9 cellular contexts compared by ENCODE assay signal in the genomic region with DNA sequence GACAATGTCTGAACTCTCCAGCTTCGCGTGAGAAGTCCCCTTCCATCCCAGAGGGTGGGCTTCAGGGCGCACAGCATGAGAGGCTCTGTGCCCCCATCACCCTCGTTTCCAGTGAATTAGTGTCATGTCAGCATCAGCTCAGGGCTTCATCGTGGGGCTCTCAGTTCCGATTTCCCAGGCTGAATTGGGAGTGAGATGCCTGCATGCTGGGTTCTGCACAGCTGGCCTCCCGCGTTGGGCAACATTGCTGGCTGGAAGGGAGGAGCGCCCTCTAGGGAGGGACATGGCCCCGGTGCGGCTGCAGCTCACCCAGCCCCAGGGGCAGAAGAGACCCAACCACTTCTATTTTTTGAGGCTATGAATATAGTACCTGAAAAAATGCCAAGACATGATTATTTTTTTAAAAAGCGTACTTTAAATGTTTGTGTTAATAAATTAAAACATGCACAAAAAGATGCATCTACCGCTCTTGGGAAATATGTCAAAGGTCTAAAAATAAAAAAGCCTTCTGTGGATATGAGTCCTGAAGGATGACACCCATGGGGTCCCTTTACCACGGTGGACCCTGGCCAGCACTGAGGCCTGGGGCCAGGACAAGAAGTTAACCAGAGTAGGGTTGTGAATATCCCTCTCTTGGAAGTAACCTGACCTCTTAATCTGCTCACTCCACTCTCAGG. TPM values are rescaled to one million over a fixed set of nuclear protein-coding genes. Genes with fewer than 3 reads are reported as not detected.
DNase-seq lines count a peak whose midpoint lies in the region; ATAC-seq lines count a peak whose summit lies in the region.
"Had no signal": no experiment of that assay in that cellular context is flagged by ENCODE, and none has a peak within 500 bp of the region (broad histone marks: within the 10 kb centered on the region; RNA-seq: fewer than 3 reads in every experiment).

No MANE protein-coding gene starts in this region.

- no peak overlapping the region for H3K27ac Mint-ChIP-seq in activated naive CD4-positive, alpha-beta T cell treated with anti-CD3 and anti-CD28 coated beads for 36 hours
- H3K27ac Mint-ChIP-seq: activated naive CD4-positive, alpha-beta T cell treated with anti-CD3 and anti-CD28 coated beads, Interleukin-2, amount 50 U/mL, for 24 hours had no signal

- H3K36me3 Mint-ChIP-seq in activated naive CD4-positive, alpha-beta T cell treated with anti-CD3 and anti-CD28 coated beads for 36 hours (ENCODE audit: low read depth): no peaks in the 10 kb centered on the region
- H3K36me3 Mint-ChIP-seq: activated naive CD4-positive, alpha-beta T cell treated with anti-CD3 and anti-CD28 coated beads, Interleukin-2, amount 50 U/mL, for 24 hours had no signal

- intact Hi-C loops in activated naive CD4-positive, alpha-beta T cell treated with anti-CD3 and anti-CD28 coated beads for 36 hours (cut with micrococcal nuclease): loop anchor here (5.0 to 10.0 kb wide), 4 partner anchors 60 to 312 kb away; a partner anchor contains a TSS
- intact Hi-C loops in cardiac septum (cut with DNase I): loop anchor here (10.0 kb wide), 1 partner anchor 198 kb away; a partner anchor contains a TSS
- intact Hi-C loops in sciatic nerve (cut with DNase I): no loop called here

- H3K9me3 Mint-ChIP-seq in activated naive CD4-positive, alpha-beta T cell treated with anti-CD3 and anti-CD28 coated beads for 36 hours: no peaks in the 10 kb centered on the region
- H3K9me3 Mint-ChIP-seq: activated naive CD4-positive, alpha-beta T cell treated with anti-CD3 and anti-CD28 coated beads, Interleukin-2, amount 50 U/mL, for 24 hours had no signal

- peak; percentile 66 for DNase-seq in GDM1 (lab: John Stamatoyannopoulos, UW)
- DNase-seq in SK-MEL-5 (ENCODE audit: low read depth, low spot score): peak; percentile 70
- DNase-seq in activated naive CD4-positive, alpha-beta T cell treated with anti-CD3 and anti-CD28 coated beads for 36 hours: peak; percentile 81
- DNase-seq in cardiac septum (ENCODE audit: low spot score): peak; percentile 91
- DNase-seq in sciatic nerve (ENCODE audit: low spot score): peak; percentile 74
- DNase-seq in DMS79 (lab: John Stamatoyannopoulos, UW): no peak

- ATAC-seq in HG03103 (IDR thresholded peaks at IDR 0.05; ENCODE audit: low read depth, unreplicated experiment): peak; percentile 74
- peak; percentile 88 for ATAC-seq in sciatic nerve
- ATAC-seq in GM19452 (IDR thresholded peaks at IDR 0.05; ENCODE audit: unreplicated experiment): no peak

- H3K4me3 Mint-ChIP-seq in activated naive CD4-positive, alpha-beta T cell treated with anti-CD3 and anti-CD28 coated beads for 36 hours: no peak overlapping the region
- H3K4me3 Mint-ChIP-seq: activated naive CD4-positive, alpha-beta T cell treated with anti-CD3 and anti-CD28 coated beads, Interleukin-2, amount 50 U/mL, for 24 hours had no signal

- H3K27me3 Mint-ChIP-seq in activated naive CD4-positive, alpha-beta T cell treated with anti-CD3 and anti-CD28 coated beads for 36 hours (ENCODE audit: low read depth): peaks cover 5% of the 10 kb centered on the region

- H3K4me1 Mint-ChIP-seq in activated naive CD4-positive, alpha-beta T cell treated with anti-CD3 and anti-CD28 coated beads for 36 hours (ENCODE audit: low read depth): peaks cover 15% of the 10 kb centered on the region

- CTCF ChIA-PET in activated naive CD4-positive, alpha-beta T cell treated with anti-CD3 and anti-CD28 coated beads for 36 hours (lab: Charles Lee): interaction anchor here (0.6 to 2.2 kb wide), 18 partner anchors 11 to 437 kb away, joined by 3 to 9 read pairs (median 4); a partner anchor contains a TSS

- in situ Hi-C loops in SK-MEL-5 (cut with HindIII; ENCODE audit: low pct_unique_long_range_greater_than_20kb, low sequenced_read_pairs): no loop called here

RNA-seq across cellular contexts. Expression of a gene that starts 10.5 kb away (rescaled TPM):
- total RNA-seq in SK-MEL-5 (2014; rRNA removed; shearing (Covaris generic)): 0.13 TPM in 2 replicates
- 0.02 TPM in 1 of 2 replicates, not detected in the other for polyA plus RNA-seq in SK-MEL-5 (2015; cell fraction: cytosol; rRNA removed)
- polyA plus RNA-seq in SK-MEL-5 (2015; cell fraction: nucleus; rRNA removed): not detected in 2 replicates
- total RNA-seq in activated naive CD4-positive, alpha-beta T cell treated with anti-CD3 and anti-CD28 coated beads for 36 hours: not detected
- not detected for total RNA-seq in cardiac septum
- 0.89 TPM for total RNA-seq in sciatic nerve

RNA-seq across cellular contexts. Expression of a gene that starts 27.6 kb away (rescaled TPM):
- 1.2 and 1.6 TPM in 2 replicates for total RNA-seq in SK-MEL-5 (2014; rRNA removed; shearing (Covaris generic))
- 1.4 and 3.8 TPM in 2 replicates for polyA plus RNA-seq in SK-MEL-5 (2015; cell fraction: cytosol; rRNA removed)
- 4.7 and 9.9 TPM in 2 replicates for polyA plus RNA-seq in SK-MEL-5 (2015; cell fraction: nucleus; rRNA removed)
- 1 to 10 TPM; 2.4 to 2.9 TPM for total RNA-seq in activated naive CD4-positive, alpha-beta T cell treated with anti-CD3 and anti-CD28 coated beads for 36 hours
- total RNA-seq in cardiac septum (5.9 TPM), sciatic nerve (41.1 TPM)

RNA-seq across cellular contexts. Expression of a gene that starts 45.5 kb away (rescaled TPM):
- total RNA-seq in SK-MEL-5 (2014; rRNA removed; shearing (Covaris generic)): not detected in 2 replicates
- polyA plus RNA-seq in SK-MEL-5 (2015; cell fraction: cytosol; rRNA removed): not detected in 2 replicates
- not detected in 2 replicates for polyA plus RNA-seq in SK-MEL-5 (2015; cell fraction: nucleus; rRNA removed)
- total RNA-seq in activated naive CD4-positive, alpha-beta T cell treated with anti-CD3 and anti-CD28 coated beads for 36 hours: not detected
- total RNA-seq in cardiac septum (890 TPM), sciatic nerve (not detected)

RNA-seq across cellular contexts. Expression of a gene that starts 60.0 kb away (rescaled TPM):
- total RNA-seq in SK-MEL-5 (2014; rRNA removed; shearing (Covaris generic)): 0.16 and 0.18 TPM in 2 replicates
- 0.46 and 0.58 TPM in 2 replicates for polyA plus RNA-seq in SK-MEL-5 (2015; cell fraction: cytosol; rRNA removed)
- polyA plus RNA-seq in SK-MEL-5 (2015; cell fraction: nucleus; rRNA removed): 0.22 TPM in 1 of 2 replicates, not detected in the other
- under 1 TPM; 0.12 to 0.14 TPM for total RNA-seq in activated naive CD4-positive, alpha-beta T cell treated with anti-CD3 and anti-CD28 coated beads for 36 hours
- total RNA-seq in cardiac septum (1.9 TPM), sciatic nerve (1.5 TPM)

Comparison
In these comparisons a context has a peak if more than half of its experiments do, and no peak if none do; other contexts are left out.
1. RNA of a gene that starts 45.5 kb away (total RNA-seq): 890 TPM in cardiac septum (single experiment); not detected in SK-MEL-5, not detected in activated naive CD4-positive, alpha-beta T cell treated with anti-CD3 and anti-CD28 coated beads for 36 hours and not detected in sciatic nerve (single experiment); every median in the first group is over 100 times any median in the second.